Comparison of ENCODE assay signal across 1 cellular context in the genomic region with DNA sequence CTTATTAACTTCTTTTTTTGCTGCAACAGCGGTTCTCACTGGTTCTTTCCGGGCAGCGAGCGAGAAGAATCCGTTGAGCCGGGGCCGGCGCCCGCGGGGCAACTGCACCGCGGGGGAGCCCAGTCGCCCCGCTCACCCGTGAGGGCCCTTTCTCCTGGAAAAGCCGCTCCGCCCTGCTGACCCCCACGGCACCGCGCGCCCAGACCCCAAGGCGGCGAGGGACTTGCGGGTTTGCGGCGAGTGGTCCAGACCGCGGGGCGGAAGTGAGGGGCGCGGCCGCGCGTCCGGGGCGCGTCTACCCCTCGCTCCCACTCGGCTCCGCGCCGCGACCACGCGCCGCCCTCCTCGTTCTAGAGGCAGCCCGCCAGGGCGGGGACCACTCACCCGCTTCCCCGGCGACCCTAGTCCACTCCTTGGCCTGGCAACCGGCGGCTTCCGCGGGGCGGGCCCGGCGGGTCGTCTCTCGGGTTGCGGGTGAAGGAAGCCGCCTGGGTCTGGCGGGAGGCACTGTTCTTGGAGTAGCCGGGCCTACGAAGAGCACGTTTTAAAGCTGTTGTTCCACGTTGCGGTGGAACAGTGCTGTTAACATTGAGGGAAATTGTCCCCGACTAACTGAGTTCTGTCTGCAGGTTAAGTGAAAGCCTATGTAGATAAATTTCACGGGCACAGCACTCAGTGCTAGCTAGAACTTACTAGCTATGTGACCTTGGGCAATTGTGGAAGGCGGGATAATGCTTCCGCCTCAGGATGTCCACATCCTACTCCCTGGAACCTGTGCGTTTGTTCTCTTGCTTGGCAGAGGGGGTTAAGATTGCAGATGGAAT.
TF ChIP-seq lines count a peak whose summit lies in the region.

A gene with protein sequence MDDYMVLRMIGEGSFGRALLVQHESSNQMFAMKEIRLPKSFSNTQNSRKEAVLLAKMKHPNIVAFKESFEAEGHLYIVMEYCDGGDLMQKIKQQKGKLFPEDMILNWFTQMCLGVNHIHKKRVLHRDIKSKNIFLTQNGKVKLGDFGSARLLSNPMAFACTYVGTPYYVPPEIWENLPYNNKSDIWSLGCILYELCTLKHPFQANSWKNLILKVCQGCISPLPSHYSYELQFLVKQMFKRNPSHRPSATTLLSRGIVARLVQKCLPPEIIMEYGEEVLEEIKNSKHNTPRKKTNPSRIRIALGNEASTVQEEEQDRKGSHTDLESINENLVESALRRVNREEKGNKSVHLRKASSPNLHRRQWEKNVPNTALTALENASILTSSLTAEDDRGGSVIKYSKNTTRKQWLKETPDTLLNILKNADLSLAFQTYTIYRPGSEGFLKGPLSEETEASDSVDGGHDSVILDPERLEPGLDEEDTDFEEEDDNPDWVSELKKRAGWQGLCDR (minus strand): TSS at position 439 of the 824 bp plus-strand sequence. CDS start 3,406 bp downstream, outside the sequence.

TF ChIP-seq in HEK293, 187 proteins besides CTCF, POLR2A, EP300 and RAD21 (continued from another document and continues in another):
- TF ChIP-seq ZNF561 (tag by site-specific recombination; IDR thresholded peaks at IDR 0.05; ENCODE audit: borderline replicate concordance) (peak; percentile 57; the same call in 1 of the 2 replicates), ZIC2 (tag by site-specific recombination; IDR thresholded peaks at IDR 0.05) (0 out of 2 replicates have a peak, but pooled peaks have one; percentile 12), ZBTB21 (tag by site-specific recombination; IDR thresholded peaks at IDR 0.05) (no peak), KLF1 (tag by site-specific recombination; IDR thresholded peaks at IDR 0.05) (no peak), ZBTB48 (tag by site-specific recombination; IDR thresholded peaks at IDR 0.05) (no peak), ZNF677 (tag by site-specific recombination; IDR thresholded peaks at IDR 0.05) (no peak; the same call in 1 of the 2 replicates), ZNF426 (tag by site-specific recombination; IDR thresholded peaks at IDR 0.05) (no peak), ZNF791 (tag by site-specific recombination; IDR thresholded peaks at IDR 0.05) (no peak), ZFP69B (tag by site-specific recombination; IDR thresholded peaks at IDR 0.05) (no peak; the same call in 1 of the 2 replicates), ZFP41 (tag by site-specific recombination; IDR thresholded peaks at IDR 0.05; ENCODE audit: borderline replicate concordance) (no peak), ZNF133 (tag by site-specific recombination; IDR thresholded peaks at IDR 0.05) (no peak), ZNF610 (tag by site-specific recombination; IDR thresholded peaks at IDR 0.05; ENCODE audit: borderline replicate concordance) (no peak), KLF7 (tag by site-specific recombination; IDR thresholded peaks at IDR 0.05; ENCODE audit: borderline replicate concordance) (no peak; the same call in 1 of the 2 replicates), GLI2 (tag by site-specific recombination; IDR thresholded peaks at IDR 0.05; ENCODE audit: borderline replicate concordance, low read depth) (no peak), ZSCAN16 (tag by site-specific recombination; IDR thresholded peaks at IDR 0.05) (no peak), ZNF121 (tag by site-specific recombination; IDR thresholded peaks at IDR 0.05) (no peak), KLF9 (tag by site-specific recombination; IDR thresholded peaks at IDR 0.05; ENCODE audit: low read depth) (peak; percentile 66; the same call in 1 of the 2 replicates), SALL2 (tag by site-specific recombination; IDR thresholded peaks at IDR 0.05; ENCODE audit: borderline replicate concordance) (no peak), ZNF10 (tag by site-specific recombination; IDR thresholded peaks at IDR 0.05) (no peak), ZNF114 (tag by site-specific recombination; IDR thresholded peaks at IDR 0.05) (no peak), ZNF785 (tag by site-specific recombination; IDR thresholded peaks at IDR 0.05) (no peak), SETDB1 (IDR thresholded peaks at IDR 0.05; ENCODE audit: insufficient read length, low read length) (peak; percentile 72), GLI4 (tag by site-specific recombination; IDR thresholded peaks at IDR 0.05) (no peak), ZNF404 (tag by site-specific recombination; IDR thresholded peaks at IDR 0.05) (no peak), ZNF549 (tag by site-specific recombination; IDR thresholded peaks at IDR 0.05) (no peak), ZNF214 (tag by site-specific recombination; IDR thresholded peaks at IDR 0.05; ENCODE audit: borderline replicate concordance) (no peak), ZNF747 (tag by site-specific recombination; IDR thresholded peaks at IDR 0.05) (no peak), ZNF600 (tag by site-specific recombination; IDR thresholded peaks at IDR 0.05) (peak; percentile 87), ZNF530 (tag by site-specific recombination; IDR thresholded peaks at IDR 0.05; ENCODE audit: low read depth) (no peak), ZNF23 (tag by site-specific recombination; IDR thresholded peaks at IDR 0.05; ENCODE audit: borderline replicate concordance) (no peak), ZNF48 (tag by site-specific recombination; IDR thresholded peaks at IDR 0.05) (no peak), ZSCAN30 (tag by site-specific recombination; IDR thresholded peaks at IDR 0.05) (peak; percentile 71), ZNF354C (tag by site-specific recombination; IDR thresholded peaks at IDR 0.05; ENCODE audit: borderline replicate concordance, low read depth) (no peak), SP7 (tag by site-specific recombination; IDR thresholded peaks at IDR 0.05) (no peak; the same call in 1 of the 2 replicates), ZNF433 (tag by site-specific recombination; IDR thresholded peaks at IDR 0.05; ENCODE audit: low read depth) (no peak), ZBTB7A (tag by site-specific recombination; IDR thresholded peaks at IDR 0.05; ENCODE audit: low read depth) (no peak; the same call in 1 of the 2 replicates), ZNF596 (tag by site-specific recombination; IDR thresholded peaks at IDR 0.05) (peak; percentile 51), KLF10 (tag by site-specific recombination; IDR thresholded peaks at IDR 0.05) (peak; percentile 53; the same call in 1 of the 2 replicates), TRIM28 (IDR thresholded peaks at IDR 0.05; ENCODE audit: borderline replicate concordance, low read length) (no peak)
- TF ChIP-seq, protein P1, sequence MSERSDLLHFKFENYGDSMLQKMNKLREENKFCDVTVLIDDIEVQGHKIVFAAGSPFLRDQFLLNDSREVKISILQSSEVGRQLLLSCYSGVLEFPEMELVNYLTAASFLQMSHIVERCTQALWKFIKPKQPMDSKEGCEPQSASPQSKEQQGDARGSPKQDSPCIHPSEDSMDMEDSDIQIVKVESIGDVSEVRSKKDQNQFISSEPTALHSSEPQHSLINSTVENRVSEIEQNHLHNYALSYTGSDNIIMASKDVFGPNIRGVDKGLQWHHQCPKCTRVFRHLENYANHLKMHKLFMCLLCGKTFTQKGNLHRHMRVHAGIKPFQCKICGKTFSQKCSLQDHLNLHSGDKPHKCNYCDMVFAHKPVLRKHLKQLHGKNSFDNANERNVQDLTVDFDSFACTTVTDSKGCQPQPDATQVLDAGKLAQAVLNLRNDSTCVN (tag by site-specific recombination; optimal IDR thresholded peaks at IDR 0.05): peak; percentile 97
- TF ChIP-seq, protein P2, sequence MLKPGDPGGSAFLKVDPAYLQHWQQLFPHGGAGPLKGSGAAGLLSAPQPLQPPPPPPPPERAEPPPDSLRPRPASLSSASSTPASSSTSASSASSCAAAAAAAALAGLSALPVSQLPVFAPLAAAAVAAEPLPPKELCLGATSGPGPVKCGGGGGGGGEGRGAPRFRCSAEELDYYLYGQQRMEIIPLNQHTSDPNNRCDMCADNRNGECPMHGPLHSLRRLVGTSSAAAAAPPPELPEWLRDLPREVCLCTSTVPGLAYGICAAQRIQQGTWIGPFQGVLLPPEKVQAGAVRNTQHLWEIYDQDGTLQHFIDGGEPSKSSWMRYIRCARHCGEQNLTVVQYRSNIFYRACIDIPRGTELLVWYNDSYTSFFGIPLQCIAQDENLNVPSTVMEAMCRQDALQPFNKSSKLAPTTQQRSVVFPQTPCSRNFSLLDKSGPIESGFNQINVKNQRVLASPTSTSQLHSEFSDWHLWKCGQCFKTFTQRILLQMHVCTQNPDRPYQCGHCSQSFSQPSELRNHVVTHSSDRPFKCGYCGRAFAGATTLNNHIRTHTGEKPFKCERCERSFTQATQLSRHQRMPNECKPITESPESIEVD (tag by site-specific recombination; IDR thresholded peaks at IDR 0.05): no peak
- TF ChIP-seq, protein P3, sequence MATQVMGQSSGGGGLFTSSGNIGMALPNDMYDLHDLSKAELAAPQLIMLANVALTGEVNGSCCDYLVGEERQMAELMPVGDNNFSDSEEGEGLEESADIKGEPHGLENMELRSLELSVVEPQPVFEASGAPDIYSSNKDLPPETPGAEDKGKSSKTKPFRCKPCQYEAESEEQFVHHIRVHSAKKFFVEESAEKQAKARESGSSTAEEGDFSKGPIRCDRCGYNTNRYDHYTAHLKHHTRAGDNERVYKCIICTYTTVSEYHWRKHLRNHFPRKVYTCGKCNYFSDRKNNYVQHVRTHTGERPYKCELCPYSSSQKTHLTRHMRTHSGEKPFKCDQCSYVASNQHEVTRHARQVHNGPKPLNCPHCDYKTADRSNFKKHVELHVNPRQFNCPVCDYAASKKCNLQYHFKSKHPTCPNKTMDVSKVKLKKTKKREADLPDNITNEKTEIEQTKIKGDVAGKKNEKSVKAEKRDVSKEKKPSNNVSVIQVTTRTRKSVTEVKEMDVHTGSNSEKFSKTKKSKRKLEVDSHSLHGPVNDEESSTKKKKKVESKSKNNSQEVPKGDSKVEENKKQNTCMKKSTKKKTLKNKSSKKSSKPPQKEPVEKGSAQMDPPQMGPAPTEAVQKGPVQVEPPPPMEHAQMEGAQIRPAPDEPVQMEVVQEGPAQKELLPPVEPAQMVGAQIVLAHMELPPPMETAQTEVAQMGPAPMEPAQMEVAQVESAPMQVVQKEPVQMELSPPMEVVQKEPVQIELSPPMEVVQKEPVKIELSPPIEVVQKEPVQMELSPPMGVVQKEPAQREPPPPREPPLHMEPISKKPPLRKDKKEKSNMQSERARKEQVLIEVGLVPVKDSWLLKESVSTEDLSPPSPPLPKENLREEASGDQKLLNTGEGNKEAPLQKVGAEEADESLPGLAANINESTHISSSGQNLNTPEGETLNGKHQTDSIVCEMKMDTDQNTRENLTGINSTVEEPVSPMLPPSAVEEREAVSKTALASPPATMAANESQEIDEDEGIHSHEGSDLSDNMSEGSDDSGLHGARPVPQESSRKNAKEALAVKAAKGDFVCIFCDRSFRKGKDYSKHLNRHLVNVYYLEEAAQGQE (tag by site-specific recombination; IDR thresholded peaks at IDR 0.05): no peak
- TF ChIP-seq, protein P4, sequence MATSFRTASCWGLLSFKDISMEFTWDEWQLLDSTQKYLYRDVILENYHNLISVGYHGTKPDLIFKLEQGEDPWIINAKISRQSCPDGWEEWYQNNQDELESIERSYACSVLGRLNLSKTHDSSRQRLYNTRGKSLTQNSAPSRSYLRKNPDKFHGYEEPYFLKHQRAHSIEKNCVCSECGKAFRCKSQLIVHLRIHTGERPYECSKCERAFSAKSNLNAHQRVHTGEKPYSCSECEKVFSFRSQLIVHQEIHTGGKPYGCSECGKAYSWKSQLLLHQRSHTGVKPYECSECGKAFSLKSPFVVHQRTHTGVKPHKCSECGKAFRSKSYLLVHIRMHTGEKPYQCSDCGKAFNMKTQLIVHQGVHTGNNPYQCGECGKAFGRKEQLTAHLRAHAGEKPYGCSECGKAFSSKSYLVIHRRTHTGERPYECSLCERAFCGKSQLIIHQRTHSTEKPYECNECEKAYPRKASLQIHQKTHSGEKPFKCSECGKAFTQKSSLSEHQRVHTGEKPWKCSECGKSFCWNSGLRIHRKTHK (tag by site-specific recombination; IDR thresholded peaks at IDR 0.05): no peak
- TF ChIP-seq, protein P5, sequence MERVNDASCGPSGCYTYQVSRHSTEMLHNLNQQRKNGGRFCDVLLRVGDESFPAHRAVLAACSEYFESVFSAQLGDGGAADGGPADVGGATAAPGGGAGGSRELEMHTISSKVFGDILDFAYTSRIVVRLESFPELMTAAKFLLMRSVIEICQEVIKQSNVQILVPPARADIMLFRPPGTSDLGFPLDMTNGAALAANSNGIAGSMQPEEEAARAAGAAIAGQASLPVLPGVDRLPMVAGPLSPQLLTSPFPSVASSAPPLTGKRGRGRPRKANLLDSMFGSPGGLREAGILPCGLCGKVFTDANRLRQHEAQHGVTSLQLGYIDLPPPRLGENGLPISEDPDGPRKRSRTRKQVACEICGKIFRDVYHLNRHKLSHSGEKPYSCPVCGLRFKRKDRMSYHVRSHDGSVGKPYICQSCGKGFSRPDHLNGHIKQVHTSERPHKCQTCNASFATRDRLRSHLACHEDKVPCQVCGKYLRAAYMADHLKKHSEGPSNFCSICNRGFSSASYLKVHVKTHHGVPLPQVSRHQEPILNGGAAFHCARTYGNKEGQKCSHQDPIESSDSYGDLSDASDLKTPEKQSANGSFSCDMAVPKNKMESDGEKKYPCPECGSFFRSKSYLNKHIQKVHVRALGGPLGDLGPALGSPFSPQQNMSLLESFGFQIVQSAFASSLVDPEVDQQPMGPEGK (tag by site-specific recombination; IDR thresholded peaks at IDR 0.05): no peak; the same call in 1 of the 2 replicates
- TF ChIP-seq, protein P6, sequence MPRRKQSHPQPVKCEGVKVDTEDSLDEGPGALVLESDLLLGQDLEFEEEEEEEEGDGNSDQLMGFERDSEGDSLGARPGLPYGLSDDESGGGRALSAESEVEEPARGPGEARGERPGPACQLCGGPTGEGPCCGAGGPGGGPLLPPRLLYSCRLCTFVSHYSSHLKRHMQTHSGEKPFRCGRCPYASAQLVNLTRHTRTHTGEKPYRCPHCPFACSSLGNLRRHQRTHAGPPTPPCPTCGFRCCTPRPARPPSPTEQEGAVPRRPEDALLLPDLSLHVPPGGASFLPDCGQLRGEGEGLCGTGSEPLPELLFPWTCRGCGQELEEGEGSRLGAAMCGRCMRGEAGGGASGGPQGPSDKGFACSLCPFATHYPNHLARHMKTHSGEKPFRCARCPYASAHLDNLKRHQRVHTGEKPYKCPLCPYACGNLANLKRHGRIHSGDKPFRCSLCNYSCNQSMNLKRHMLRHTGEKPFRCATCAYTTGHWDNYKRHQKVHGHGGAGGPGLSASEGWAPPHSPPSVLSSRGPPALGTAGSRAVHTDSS (tag by site-specific recombination; IDR thresholded peaks at IDR 0.05): no peak
- TF ChIP-seq, protein P7, sequence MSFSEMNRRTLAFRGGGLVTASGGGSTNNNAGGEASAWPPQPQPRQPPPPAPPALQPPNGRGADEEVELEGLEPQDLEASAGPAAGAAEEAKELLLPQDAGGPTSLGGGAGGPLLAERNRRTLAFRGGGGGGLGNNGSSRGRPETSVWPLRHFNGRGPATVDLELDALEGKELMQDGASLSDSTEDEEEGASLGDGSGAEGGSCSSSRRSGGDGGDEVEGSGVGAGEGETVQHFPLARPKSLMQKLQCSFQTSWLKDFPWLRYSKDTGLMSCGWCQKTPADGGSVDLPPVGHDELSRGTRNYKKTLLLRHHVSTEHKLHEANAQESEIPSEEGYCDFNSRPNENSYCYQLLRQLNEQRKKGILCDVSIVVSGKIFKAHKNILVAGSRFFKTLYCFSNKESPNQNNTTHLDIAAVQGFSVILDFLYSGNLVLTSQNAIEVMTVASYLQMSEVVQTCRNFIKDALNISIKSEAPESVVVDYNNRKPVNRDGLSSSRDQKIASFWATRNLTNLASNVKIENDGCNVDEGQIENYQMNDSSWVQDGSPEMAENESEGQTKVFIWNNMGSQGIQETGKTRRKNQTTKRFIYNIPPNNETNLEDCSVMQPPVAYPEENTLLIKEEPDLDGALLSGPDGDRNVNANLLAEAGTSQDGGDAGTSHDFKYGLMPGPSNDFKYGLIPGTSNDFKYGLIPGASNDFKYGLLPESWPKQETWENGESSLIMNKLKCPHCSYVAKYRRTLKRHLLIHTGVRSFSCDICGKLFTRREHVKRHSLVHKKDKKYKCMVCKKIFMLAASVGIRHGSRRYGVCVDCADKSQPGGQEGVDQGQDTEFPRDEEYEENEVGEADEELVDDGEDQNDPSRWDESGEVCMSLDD (tag by site-specific recombination; IDR thresholded peaks at IDR 0.05): no peak
